18 cellular contexts compared by ENCODE assay signal in genomic region chr12:49527361-49528130, GRCh38. TPM values are rescaled to one million over a fixed set of nuclear protein-coding genes. Genes with fewer than 3 reads are reported as not detected.
DNase-seq lines count a peak whose midpoint lies in the region; ATAC-seq lines count a peak whose summit lies in the region.
"Had no signal": no experiment of that assay in that cellular context is flagged by ENCODE, and none has a peak within 500 bp of the region (broad histone marks: within the 10 kb centered on the region; RNA-seq: fewer than 3 reads in every experiment).

No MANE protein-coding gene starts in this region.

- no peak overlapping the region for H3K18ac ChIP-seq in mesendoderm (ENCODE audit: low read length)

- no peaks in the 10 kb centered on the region for H3K79me2 ChIP-seq in mesendoderm (ENCODE audit: control insufficient read depth, insufficient read depth, low read length)

- H3K36me3 Mint-ChIP-seq in stimulated activated effector memory CD8-positive, alpha-beta T cell treated with anti-CD3 and anti-CD28 coated beads, Interleukin-12 subunit alpha, Interleukin-12 subunit beta, amount 100 ng/mL, for 72 hours = no peaks in the 10 kb centered on the region

- no peak overlapping the region for H2BK15ac ChIP-seq in mesendoderm (replicated peaks; ENCODE audit: low read depth)

- H3K4me1 ChIP-seq in mesendoderm (ENCODE audit: control insufficient read depth, low read depth, low read length) = no peaks in the 10 kb centered on the region
- H3K4me1 ChIP-seq: Caco-2, upper lobe of right lung had no signal

- no peak overlapping the region for H2BK5ac ChIP-seq in mesendoderm (ENCODE audit: low read length)

- H3K4me2 ChIP-seq in mesendoderm (ENCODE audit: low read length) = no peak overlapping the region

- no peaks in the 10 kb centered on the region for H3K79me1 ChIP-seq in mesendoderm (ENCODE audit: low read length)

- H3K4ac ChIP-seq in mesendoderm (ENCODE audit: low read depth, low read length) = no peak overlapping the region

- no peak overlapping the region for H3K56ac ChIP-seq in mesendoderm (ENCODE audit: low read length)

- no peaks in the 10 kb centered on the region for H3K9me3 Mint-ChIP-seq in stimulated activated effector memory CD8-positive, alpha-beta T cell treated with anti-CD3 and anti-CD28 coated beads, Interleukin-12 subunit alpha, Interleukin-12 subunit beta, amount 100 ng/mL, for 72 hours

- no peak overlapping the region for H4K5ac ChIP-seq in mesendoderm (ENCODE audit: low read length)

- DNase-seq in NCI-H1417 (lab: John Stamatoyannopoulos, UW) (peak in 2 of 3 experiments; percentile 26 to 63), NCI-H1417 treated with DMSO at 0.1 percent for 48 hours (lab: John Stamatoyannopoulos, UW) (no peak), NCI-H524 (lab: John Stamatoyannopoulos, UW) (peak; percentile 84 to 94), glomerular visceral epithelial cell (ENCODE audit: extremely low spot score) (peak; percentile 60), OCI-M2 (lab: John Stamatoyannopoulos, UW; ENCODE audit: unreplicated experiment) (no peak), NK-92 (lab: John Stamatoyannopoulos, UW; ENCODE audit: unreplicated experiment) (no peak), mesendoderm (no peak)
- DNase-seq in stimulated activated effector memory CD8-positive, alpha-beta T cell treated with anti-CD3 and anti-CD28 coated beads, Interleukin-12 subunit alpha, Interleukin-12 subunit beta, amount 100 ng/mL, for 72 hours (ENCODE audit: low spot score in 2 of 2) = peak in 1 of 2 donors; percentile 18
- DNase-seq: activated CD8-positive, alpha-beta memory T cell treated with anti-CD3 and anti-CD28 coated beads for 24 hours; Caco-2; IMR-90; stimulated activated CD4-positive, alpha-beta T cell treated with anti-CD3 and anti-CD28 coated beads, Interleukin-4, amount 100 ng/mL, for 4 hours; upper lobe of right lung had no signal

- no peaks in the 10 kb centered on the region for H3K4me1 Mint-ChIP-seq in stimulated activated effector memory CD8-positive, alpha-beta T cell treated with anti-CD3 and anti-CD28 coated beads, Interleukin-12 subunit alpha, Interleukin-12 subunit beta, amount 100 ng/mL, for 72 hours
- H3K4me1 Mint-ChIP-seq: B cell had no signal

- peak overlapping the region; percentile 40 for H3K27ac Mint-ChIP-seq in stimulated activated effector memory CD8-positive, alpha-beta T cell treated with anti-CD3 and anti-CD28 coated beads, Interleukin-12 subunit alpha, Interleukin-12 subunit beta, amount 100 ng/mL, for 72 hours
- H3K27ac Mint-ChIP-seq: activated naive CD8-positive, alpha-beta T cell; B cell had no signal

- ATAC-seq in stimulated activated effector memory CD8-positive, alpha-beta T cell treated with anti-CD3 and anti-CD28 coated beads, Interleukin-12 subunit alpha, Interleukin-12 subunit beta, amount 100 ng/mL, for 72 hours = no peak
- ATAC-seq: upper lobe of right lung had no signal

- no CpG with 5 or more reads among the region's 7 CpGs for WGBS in mesendoderm (ENCODE audit: extremely low coverage, insufficient coverage, low lambda C conversion rate)

- no peak overlapping the region for H3K4me3 Mint-ChIP-seq in stimulated activated effector memory CD8-positive, alpha-beta T cell treated with anti-CD3 and anti-CD28 coated beads, Interleukin-12 subunit alpha, Interleukin-12 subunit beta, amount 100 ng/mL, for 72 hours
- H3K4me3 Mint-ChIP-seq: activated naive CD8-positive, alpha-beta T cell; B cell had no signal

- H3K9ac ChIP-seq in mesendoderm (ENCODE audit: low read length) = no peak overlapping the region

- H2AK5ac ChIP-seq in mesendoderm (ENCODE audit: low read length) = no peak overlapping the region

- H3K27ac ChIP-seq in mesendoderm (ENCODE audit: low read depth, low read length) = no peak overlapping the region
- H3K27ac ChIP-seq: 22Rv1, neutrophil, RWPE1, upper lobe of right lung had no signal

- no peak overlapping the region for H4K8ac ChIP-seq in mesendoderm (ENCODE audit: low read depth, low read length)

- H3K4me3 ChIP-seq in mesendoderm (ENCODE audit: low read length) = no peak overlapping the region
- H3K4me3 ChIP-seq: upper lobe of right lung had no signal

- H3K36me3 ChIP-seq in mesendoderm (ENCODE audit: control insufficient read depth, insufficient read depth, low read length) = peaks cover 12% of the 10 kb centered on the region
- H3K36me3 ChIP-seq: neutrophil had no signal

- no peak overlapping the region for H3K23ac ChIP-seq in mesendoderm (ENCODE audit: low read length)

- no peak overlapping the region for H2BK120ac ChIP-seq in mesendoderm (ENCODE audit: low read depth, low read length)

- no peaks in the 10 kb centered on the region for H3K27me3 ChIP-seq in mesendoderm (ENCODE audit: insufficient read depth, low read length, poor library complexity)
- H3K27me3 ChIP-seq: upper lobe of right lung had no signal

RNA-seq across cellular contexts. Expression of gene KCNH3, which starts 11.3 kb away (rescaled TPM):
- 0.07 TPM for polyA plus RNA-seq in mesendoderm (2013, experiment 1 of 2)
- polyA plus RNA-seq in mesendoderm (2013, experiment 2 of 2) = 0.06 TPM

RNA-seq across cellular contexts. Expression of gene MCRS1, which starts 40.4 kb away (rescaled TPM):
- polyA plus RNA-seq in mesendoderm (2013, experiment 1 of 2) = 69.8 TPM
- polyA plus RNA-seq in mesendoderm (2013, experiment 2 of 2) = 68.8 TPM

Comparison
In these comparisons a context has a peak if more than half of its experiments do, and no peak if none do; other contexts are left out.
1. DNase-seq: peak in NCI-H1417 (2 of 3), NCI-H524 (2 of 2) and glomerular visceral epithelial cell (single experiment); none in NCI-H1417 treated with DMSO at 0.1 percent for 48 hours (single experiment), OCI-M2 (single experiment), NK-92 (single experiment) and mesendoderm (single experiment).